15 cellular contexts compared by ENCODE assay signal in genomic region chrX:77505227-77505626, GRCh38. TPM values are rescaled to one million over a fixed set of nuclear protein-coding genes. Genes with fewer than 3 reads are reported as not detected.
DNase-seq lines count a peak whose midpoint lies in the region; ATAC-seq and TF ChIP-seq lines count a peak whose summit lies in the region.
"Had no signal": no experiment of that assay in that cellular context is flagged by ENCODE, and none has a peak within 500 bp of the region (broad histone marks: within the 10 kb centered on the region; RNA-seq: fewer than 3 reads in every experiment).

No MANE protein-coding gene starts in this region.

- H3K4me3 Mint-ChIP-seq in T-cell = no peak overlapping the region
- H3K4me3 Mint-ChIP-seq in immature natural killer cell = no peak overlapping the region
- H3K4me3 Mint-ChIP-seq: activated CD4-positive, alpha-beta T cell treated with anti-CD3 and anti-CD28 coated beads, Interleukin-2, amount 10 ng/mL, durations not matched to agents 7 days and 5 days had no signal

- no peak overlapping the region for H3K27ac ChIP-seq in prostate gland
- H3K27ac ChIP-seq: ovary, testis had no signal

- no peaks in the 10 kb centered on the region for H3K27me3 ChIP-seq in prostate gland (replicated peaks; ENCODE audit: insufficient read depth)
- H3K27me3 ChIP-seq: ovary, testis had no signal

- H3K27ac Mint-ChIP-seq in T-cell (peak overlapping the region; percentile 15 to 40), immature natural killer cell (peak overlapping the region in 4 of 6 donors; percentile 6 to 73 (median 42))
- H3K27ac Mint-ChIP-seq: activated CD4-positive, alpha-beta T cell treated with anti-CD3 and anti-CD28 coated beads, Interleukin-2, amount 10 ng/mL, durations not matched to agents 7 days and 5 days had no signal

- H3K4me3 ChIP-seq in AG10803 (ENCODE audit: low read length) = no peak overlapping the region
- no peak overlapping the region for H3K4me3 ChIP-seq in prostate gland
- H3K4me3 ChIP-seq: ovary, testis had no signal

- TF ChIP-seq CTCF in AG10803 (conservative IDR thresholded peaks at IDR 0.05; ENCODE audit: low read length) = no peak
- no peak for TF ChIP-seq CTCF in prostate gland (IDR thresholded peaks at IDR 0.05)

- H3K36me3 ChIP-seq in prostate gland = no peaks in the 10 kb centered on the region
- H3K36me3 ChIP-seq: ovary had no signal

- no peak for ATAC-seq in T-cell (replicated peaks in 1 of 4)
- no peak for ATAC-seq in HG03565 (IDR thresholded peaks at IDR 0.05; ENCODE audit: unreplicated experiment)

- 56% methylated on average over 2 of the region's 2 CpGs for WGBS in prostate gland

- H3K9me3 Mint-ChIP-seq in T-cell (no peaks in the 10 kb centered on the region), immature natural killer cell (no peaks in the 10 kb centered on the region)
- H3K9me3 Mint-ChIP-seq: activated CD4-positive, alpha-beta T cell treated with anti-CD3 and anti-CD28 coated beads, Interleukin-2, amount 10 ng/mL, durations not matched to agents 7 days and 5 days had no signal

- intact Hi-C loops in prostate gland (cut with DNase I) = no loop called here

- H3K4me1 ChIP-seq in prostate gland (replicated peaks) = no peaks in the 10 kb centered on the region
- H3K4me1 ChIP-seq: testis had no signal

- DNase-seq in AG10803 (ENCODE audit: low read depth) = peak; percentile 53
- DNase-seq in EL = peak; percentile 39
- DNase-seq in T-cell = no peak
- no peak for DNase-seq in immature natural killer cell
- no peak for DNase-seq in prostate gland (ENCODE audit: low spot score)
- no peak for DNase-seq in activated CD4-positive, CD25-positive, alpha-beta regulatory T cell treated with anti-CD3 and anti-CD28 coated beads, Interleukin-2, amount 50 U/mL, for 72 hours
- DNase-seq in globus pallidus (ENCODE audit: low spot score) = no peak
- DNase-seq: activated CD4-positive, alpha-beta T cell treated with anti-CD3 and anti-CD28 coated beads, Interleukin-2, amount 10 ng/mL, durations not matched to agents 7 days and 5 days; amygdala; NCI-H226; ovary; testis had no signal

- POLR2A ChIA-PET in T-cell (lab: Charles Lee) = interaction anchor here in 1 of 2 donors (0.6 kb wide), 1 partner anchor 1285 kb away, joined by 8 read pairs; no protein-coding TSS in a partner anchor

- no peak for TF ChIP-seq POLR2A in prostate gland (IDR thresholded peaks at IDR 0.05)

- H3K27me3 Mint-ChIP-seq in T-cell (peaks cover 0 to 4% of the 10 kb centered on the region in 2 donors), immature natural killer cell (ENCODE audit: low read depth in 3 of 3) (peaks cover 0 to 7% (median 6%) of the 10 kb centered on the region in 3 donors)
- H3K27me3 Mint-ChIP-seq: activated CD4-positive, alpha-beta T cell treated with anti-CD3 and anti-CD28 coated beads, Interleukin-2, amount 10 ng/mL, durations not matched to agents 7 days and 5 days had no signal

- H3K4me1 Mint-ChIP-seq in T-cell (peaks cover 9 to 28% (median 17%) of the 10 kb centered on the region in 3 donors), immature natural killer cell (peaks cover 0 to 6% of the 10 kb centered on the region in 2 donors)

- peaks cover 22% of the 10 kb centered on the region for H3K36me3 Mint-ChIP-seq in T-cell
- peaks cover 0 to 3% (median 0%) of the 10 kb centered on the region in 3 donors for H3K36me3 Mint-ChIP-seq in immature natural killer cell

- CTCF ChIA-PET in T-cell (lab: Charles Lee) = no interaction called here

- no peaks in the 10 kb centered on the region for H3K9me3 ChIP-seq in prostate gland
- H3K9me3 ChIP-seq: ovary, testis had no signal

RNA-seq across cellular contexts. Expression of gene FGF16, which starts 58.0 kb away (rescaled TPM):
- not detected for total RNA-seq in T-cell
- polyA plus RNA-seq in immature natural killer cell = not detected
- under 1 TPM in 1 of 2 donors, not detected in 1; 0.62 TPM for total RNA-seq in prostate gland
- total RNA-seq: activated CD4-positive, alpha-beta T cell treated with anti-CD3 and anti-CD28 coated beads, Interleukin-2, amount 10 ng/mL, durations not matched to agents 7 days and 5 days; Daoy; ovary; SK-MEL-5 had no signal

Comparison
In these comparisons a context has a peak if more than half of its experiments do, and no peak if none do; other contexts are left out.
1. DNase-seq: peak in AG10803 (single experiment) and EL (single experiment); none in T-cell (0 of 34), immature natural killer cell (0 of 3), prostate gland (single experiment), activated CD4-positive, CD25-positive, alpha-beta regulatory T cell treated with anti-CD3 and anti-CD28 coated beads, Interleukin-2, amount 50 U/mL, for 72 hours (single experiment) and globus pallidus (single experiment).